8 cellular contexts compared by ENCODE assay signal in the genomic region with DNA sequence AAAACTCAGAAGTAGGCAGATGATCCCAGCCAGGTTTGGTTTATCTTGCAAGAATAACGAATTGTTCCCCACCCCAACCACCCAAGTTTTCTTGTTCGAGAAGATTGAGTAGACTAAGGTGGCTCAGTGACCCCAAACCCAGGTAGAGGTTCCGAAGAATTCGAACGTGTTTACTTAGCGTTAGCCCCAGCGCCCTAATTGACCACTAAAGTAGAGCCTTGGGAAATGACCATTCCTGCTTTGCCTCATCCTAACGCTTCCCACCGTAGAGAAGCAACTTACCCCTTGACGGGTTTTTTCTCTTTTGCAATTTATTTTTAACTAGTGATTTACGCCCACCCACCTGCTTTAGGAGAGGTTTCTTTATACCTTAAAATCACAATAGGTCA. TPM values are rescaled to one million over a fixed set of nuclear protein-coding genes. Genes with fewer than 3 reads are reported as not detected.
DNase-seq lines count a peak whose midpoint lies in the region; ATAC-seq and TF ChIP-seq lines count a peak whose summit lies in the region.

No MANE protein-coding gene starts in this region.

- intact Hi-C loops in heart right ventricle (cut with DNase I): loop anchor here in 9 of 10 donors (2.0 to 10.0 kb wide), 6 partner anchors 216 to 343 kb away; a partner anchor contains a TSS

- H3K4me3 ChIP-seq in heart right ventricle (peak overlapping the region; percentile 68 to 97 (median 89)), retinal pigment epithelial cell (ENCODE audit: low read length) (peak overlapping the region; percentile 78)

- peak overlapping the region; percentile 80 to 98 (median 94) for H3K27ac ChIP-seq in heart right ventricle

- no peaks in the 10 kb centered on the region for H3K9me3 Mint-ChIP-seq in activated CD8-positive, alpha-beta memory T cell treated with anti-CD3 and anti-CD28 coated beads, Interleukin-2, amount 10 ng/mL, durations not matched to agents 7 days and 5 days (ENCODE audit: low read depth)
- no peaks in the 10 kb centered on the region for H3K9me3 Mint-ChIP-seq in WTC11

- H3K36me3 Mint-ChIP-seq in activated CD8-positive, alpha-beta memory T cell treated with anti-CD3 and anti-CD28 coated beads, Interleukin-2, amount 10 ng/mL, durations not matched to agents 7 days and 5 days: peaks cover 5% of the 10 kb centered on the region
- peaks cover 6% of the 10 kb centered on the region for H3K36me3 Mint-ChIP-seq in WTC11

- H3K27me3 ChIP-seq in heart right ventricle: peaks cover 0 to 10% (median 0%) of the 10 kb centered on the region in 7 donors

- 1 to 2% methylated on average over 11 of the region's 11 CpGs for WGBS in heart right ventricle, 2 donors

- ATAC-seq in activated CD8-positive, alpha-beta memory T cell treated with anti-CD3 and anti-CD28 coated beads, Interleukin-2, amount 10 ng/mL, durations not matched to agents 7 days and 5 days: no peak
- peak; percentile 19 for ATAC-seq in WTC11
- peak in 6 of 8 donors; percentile 6 to 32 (median 19) for ATAC-seq in heart right ventricle
- no peak for ATAC-seq in GM18868 (IDR thresholded peaks at IDR 0.05; ENCODE audit: unreplicated experiment)
- ATAC-seq in HG03460 (IDR thresholded peaks at IDR 0.05; ENCODE audit: unreplicated experiment): no peak

- POLR2A ChIA-PET in WTC11 (lab: Charles Lee): no interaction called here

- peaks cover 31% of the 10 kb centered on the region for H3K4me1 Mint-ChIP-seq in activated CD8-positive, alpha-beta memory T cell treated with anti-CD3 and anti-CD28 coated beads, Interleukin-2, amount 10 ng/mL, durations not matched to agents 7 days and 5 days
- peaks cover 30% of the 10 kb centered on the region for H3K4me1 Mint-ChIP-seq in WTC11

- H3K36me3 ChIP-seq in heart right ventricle: peaks cover 0 to 22% (median 0%) of the 10 kb centered on the region in 9 donors

- H3K4me3 Mint-ChIP-seq in activated CD8-positive, alpha-beta memory T cell treated with anti-CD3 and anti-CD28 coated beads, Interleukin-2, amount 10 ng/mL, durations not matched to agents 7 days and 5 days: peak overlapping the region; percentile 86
- H3K4me3 Mint-ChIP-seq in WTC11: peak overlapping the region; percentile 86

- peaks cover 0 to 35% (median 25%) of the 10 kb centered on the region in 9 donors for H3K4me1 ChIP-seq in heart right ventricle

- CTCF ChIA-PET in activated CD8-positive, alpha-beta memory T cell treated with anti-CD3 and anti-CD28 coated beads, Interleukin-2, amount 10 ng/mL, durations not matched to agents 7 days and 5 days (lab: Charles Lee): interaction anchor here (0.6 to 2.4 kb wide), 11 partner anchors 22 to 416 kb away, joined by 3 to 29 read pairs (median 3); no protein-coding TSS in a partner anchor
- CTCF ChIA-PET in WTC11 (lab: Charles Lee): interaction anchor here (0.6 kb wide), 1 partner anchor 50 kb away, joined by 4 read pairs; no protein-coding TSS in a partner anchor

- DNase-seq in activated CD8-positive, alpha-beta memory T cell treated with anti-CD3 and anti-CD28 coated beads, Interleukin-2, amount 10 ng/mL, durations not matched to agents 7 days and 5 days: no peak
- DNase-seq in activated CD8-positive, alpha-beta memory T cell treated with anti-CD3 and anti-CD28 coated beads for 24 hours: no peak
- DNase-seq in WTC11 (ENCODE audit: low spot score) (no peak), heart right ventricle (no peak), retinal pigment epithelial cell (ENCODE audit: low read depth) (no peak), putamen (ENCODE audit: low spot score) (no peak)

- H3K9me3 ChIP-seq in heart right ventricle: no peaks in the 10 kb centered on the region

- peaks cover 15% of the 10 kb centered on the region for H3K27me3 Mint-ChIP-seq in activated CD8-positive, alpha-beta memory T cell treated with anti-CD3 and anti-CD28 coated beads, Interleukin-2, amount 10 ng/mL, durations not matched to agents 7 days and 5 days
- H3K27me3 Mint-ChIP-seq in WTC11 (ENCODE audit: low read depth): peaks cover 2% of the 10 kb centered on the region; the same call in 1 of the 2 replicates

- TF ChIP-seq CTCF in WTC11 (IDR thresholded peaks at IDR 0.05) (no peak), heart right ventricle (IDR thresholded peaks at IDR 0.05) (no peak), retinal pigment epithelial cell (conservative IDR thresholded peaks at IDR 0.05; ENCODE audit: low read depth, low read length) (no peak)

- peak overlapping the region; percentile 85 for H3K27ac Mint-ChIP-seq in activated CD8-positive, alpha-beta memory T cell treated with anti-CD3 and anti-CD28 coated beads, Interleukin-2, amount 10 ng/mL, durations not matched to agents 7 days and 5 days
- peak overlapping the region; percentile 89 for H3K27ac Mint-ChIP-seq in WTC11

TF ChIP-seq in WTC11, 78 proteins besides CTCF, POLR2A, EP300 and RAD21:
- TF ChIP-seq FOXP1 (CRISPR knock-in tag; IDR thresholded peaks at IDR 0.05; ENCODE audit: borderline replicate concordance) (no peak), FOXK1 (CRISPR knock-in tag; IDR thresholded peaks at IDR 0.05) (no peak)
- TF ChIP-seq, protein P1, sequence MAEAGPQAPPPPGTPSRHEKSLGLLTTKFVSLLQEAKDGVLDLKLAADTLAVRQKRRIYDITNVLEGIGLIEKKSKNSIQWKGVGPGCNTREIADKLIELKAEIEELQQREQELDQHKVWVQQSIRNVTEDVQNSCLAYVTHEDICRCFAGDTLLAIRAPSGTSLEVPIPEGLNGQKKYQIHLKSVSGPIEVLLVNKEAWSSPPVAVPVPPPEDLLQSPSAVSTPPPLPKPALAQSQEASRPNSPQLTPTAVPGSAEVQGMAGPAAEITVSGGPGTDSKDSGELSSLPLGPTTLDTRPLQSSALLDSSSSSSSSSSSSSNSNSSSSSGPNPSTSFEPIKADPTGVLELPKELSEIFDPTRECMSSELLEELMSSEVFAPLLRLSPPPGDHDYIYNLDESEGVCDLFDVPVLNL (CRISPR knock-in tag; IDR thresholded peaks at IDR 0.05; ENCODE audit: borderline replicate concordance, low read depth): no peak

RNA-seq across cellular contexts. Expression of a gene that starts 0.9 kb away (rescaled TPM):
- total RNA-seq in activated CD8-positive, alpha-beta memory T cell treated with anti-CD3 and anti-CD28 coated beads, Interleukin-2, amount 10 ng/mL, durations not matched to agents 7 days and 5 days: 10 to 100 TPM; 21.3 to 29.6 TPM
- total RNA-seq in WTC11 (2021) (32.8 to 36.8 TPM (median 34.1 TPM) in 3 replicates), heart right ventricle (10 to 100 TPM; 16.9 to 22.9 (median 21.1) TPM)
- 1 to 10 TPM; 5.9 to 6.9 TPM for polyA plus RNA-seq in heart right ventricle

Comparison
In these comparisons a context has a peak if more than half of its experiments do, and no peak if none do; other contexts are left out.
1. ATAC-seq: peak in WTC11 (single experiment) and heart right ventricle (6 of 8); none in activated CD8-positive, alpha-beta memory T cell treated with anti-CD3 and anti-CD28 coated beads, Interleukin-2, amount 10 ng/mL, durations not matched to agents 7 days and 5 days (single experiment), GM18868 (single experiment) and HG03460 (single experiment).